Comparison of ENCODE assay signal across 8 cellular contexts in the genomic region with DNA sequence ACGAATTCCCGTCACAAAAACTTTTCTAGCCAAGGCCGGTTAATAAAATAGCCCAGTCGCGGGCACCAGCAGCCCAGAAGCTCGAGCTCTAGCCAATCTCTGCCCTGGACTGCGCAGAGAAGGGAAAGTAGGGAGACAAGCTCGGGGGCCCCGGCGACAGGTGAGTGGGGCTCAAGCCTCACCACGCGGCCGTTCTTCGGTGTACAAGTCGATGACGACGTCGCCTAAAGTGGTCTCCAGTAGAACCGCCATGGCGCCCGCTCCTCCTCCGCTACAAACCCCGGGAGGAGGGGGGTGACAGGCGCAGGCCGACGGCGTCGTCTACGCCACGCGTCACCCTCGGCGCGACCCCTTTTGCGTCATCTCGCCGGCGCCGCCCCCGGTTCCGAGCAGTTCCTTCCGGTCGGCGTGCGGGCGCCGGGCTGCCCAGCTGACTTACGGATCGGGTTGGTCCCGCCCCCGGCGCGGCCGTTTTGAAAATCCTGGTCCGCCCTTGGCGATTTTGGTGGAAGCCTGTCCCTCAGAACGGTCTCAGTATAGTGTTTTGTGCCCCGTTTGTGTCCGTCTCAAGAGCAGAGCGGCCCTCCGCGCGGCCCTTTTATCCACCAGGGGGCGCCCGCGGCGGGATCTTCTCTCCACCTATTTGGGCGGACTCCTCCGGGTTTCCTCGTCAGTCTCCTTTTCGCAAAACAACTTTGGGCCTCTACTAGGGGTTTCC. TPM values are rescaled to one million over a fixed set of nuclear protein-coding genes. Genes with fewer than 3 reads are reported as not detected.
DNase-seq lines count a peak whose midpoint lies in the region; ATAC-seq and TF ChIP-seq lines count a peak whose summit lies in the region.

A gene with protein sequence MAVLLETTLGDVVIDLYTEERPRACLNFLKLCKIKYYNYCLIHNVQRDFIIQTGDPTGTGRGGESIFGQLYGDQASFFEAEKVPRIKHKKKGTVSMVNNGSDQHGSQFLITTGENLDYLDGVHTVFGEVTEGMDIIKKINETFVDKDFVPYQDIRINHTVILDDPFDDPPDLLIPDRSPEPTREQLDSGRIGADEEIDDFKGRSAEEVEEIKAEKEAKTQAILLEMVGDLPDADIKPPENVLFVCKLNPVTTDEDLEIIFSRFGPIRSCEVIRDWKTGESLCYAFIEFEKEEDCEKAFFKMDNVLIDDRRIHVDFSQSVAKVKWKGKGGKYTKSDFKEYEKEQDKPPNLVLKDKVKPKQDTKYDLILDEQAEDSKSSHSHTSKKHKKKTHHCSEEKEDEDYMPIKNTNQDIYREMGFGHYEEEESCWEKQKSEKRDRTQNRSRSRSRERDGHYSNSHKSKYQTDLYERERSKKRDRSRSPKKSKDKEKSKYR (minus strand): TSS at position 290 of the 718 bp plus-strand sequence. CDS start 38 bp downstream, at position 252.

- H3K9me3 ChIP-seq in upper lobe of left lung: no peaks in the 10 kb centered on the region

- H3K4me3 ChIP-seq in GM12875 (ENCODE audit: low read depth, low read length) (peak within 1 kb of the TSS; percentile 69), upper lobe of left lung (peak within 1 kb of the TSS; percentile 80 to 96 (median 94))

- TF ChIP-seq CTCF in GM12875 (IDR thresholded peaks at IDR 0.05; ENCODE audit: borderline replicate concordance, insufficient read depth, low read depth, low read length) (peak; percentile 81), upper lobe of left lung (IDR thresholded peaks at IDR 0.05) (peak; percentile 69 to 95 (median 80))

- peaks cover 22 to 37% (median 23%) of the 10 kb centered on the region in 4 donors for H3K4me1 ChIP-seq in upper lobe of left lung

- no peaks in the 10 kb centered on the region for H3K27me3 ChIP-seq in upper lobe of left lung

- H3K27ac ChIP-seq in adipose tissue (ENCODE audit: low read depth, low read length): peak within 1 kb of the TSS; percentile 89
- peak within 1 kb of the TSS; percentile 96 to 98 (median 98) for H3K27ac ChIP-seq in upper lobe of left lung

- peaks cover 0 to 4% (median under 1%) of the 10 kb centered on the region in 4 donors for H3K36me3 ChIP-seq in upper lobe of left lung

- 0 to 1% (median 0%) methylated on average over 65 to 71 of the region's 71 CpGs for WGBS in adipose tissue, 3 donors
- WGBS in upper lobe of left lung, 2 donors: 0 to 2% methylated on average over 14 to 64 of the region's 71 CpGs

- DNase-seq in NCI-H1417 (lab: John Stamatoyannopoulos, UW) (peak; percentile 96 to 97 (median 97)), T follicular helper cell (ENCODE audit: low read depth) (peak; percentile 95), cardiac septum (ENCODE audit: low spot score) (peak; percentile 97), posterior cingulate gyrus (peak; percentile 92 to 99 (median 95)), upper lobe of left lung (peak; percentile 94 to 100)

- intact Hi-C loops in cardiac septum (cut with DNase I): loop anchor here (2.0 to 10.0 kb wide), 2 partner anchors 19 to 459 kb away; no protein-coding TSS in a partner anchor
- intact Hi-C loops in posterior cingulate gyrus (cut with DNase I): loop anchor here (2.0 to 10.0 kb wide), 3 partner anchors 19 to 469 kb away; partner anchors contain the start of gene KATNA1

- ATAC-seq in HG02763 (IDR thresholded peaks at IDR 0.05; ENCODE audit: unreplicated experiment) (peak; percentile 92), upper lobe of left lung (ENCODE audit: low FRiP score in 2 of 2) (peak; percentile 99)

- peak in 2 of 4 donors; percentile 75 to 94 for TF ChIP-seq EP300 in upper lobe of left lung (IDR thresholded peaks at IDR 0.05)

- peak; percentile 37 to 93 (median 86) for TF ChIP-seq POLR2A in upper lobe of left lung (IDR thresholded peaks at IDR 0.05)

RNA-seq across cellular contexts. Expression of the gene that starts here (rescaled TPM):
- 10 to 100 TPM in 2 of 3 donors, 1 to 10 TPM in 1; 6.7 to 28.6 (median 13.6) TPM for polyA plus RNA-seq in adipose tissue
- total RNA-seq in cardiac septum (18.6 TPM), upper lobe of left lung (10 to 100 TPM; 15.1 to 50.6 (median 21.8) TPM)

Comparison
In these comparisons a context has a peak if more than half of its experiments do, and no peak if none do; other contexts are left out.
1. Peak in every context shown above with its lines: DNase-seq, ATAC-seq, H3K4me3 ChIP-seq and H3K27ac ChIP-seq.